23 cellular contexts compared by ENCODE assay signal in genomic region chr3:153078826-153079225, GRCh38.
A peak's percentile ranks its signal among the peaks of the same experiment; 100 is the strongest.
DNase-seq lines count a peak whose midpoint lies in the region; TF ChIP-seq lines count a peak whose summit lies in the region.
"Had no signal": no experiment of that assay in that cellular context is flagged by ENCODE, and none has a peak within 500 bp of the region (broad histone marks: within the 10 kb centered on the region; RNA-seq: fewer than 3 reads in every experiment).

No MANE protein-coding gene starts in this region.

- peaks cover 20% of the 10 kb centered on the region for H3K4me1 Mint-ChIP-seq in endodermal cell

- H2BK12ac ChIP-seq in neuronal stem cell (ENCODE audit: low read length), result no peak overlapping the region

- peak overlapping the region; percentile 52 for H3K9ac ChIP-seq in endodermal cell (ENCODE audit: extremely low read depth, low read length, poor library complexity, severe bottlenecking)
- no peak overlapping the region for H3K9ac ChIP-seq in neuronal stem cell (ENCODE audit: low read depth, low read length, poor library complexity)
- H3K9ac ChIP-seq: BLaER1 treated with 17β-estradiol and CSF1 and Interleukin-3, amounts not matched to agents 10 nM and 100 nM had no signal

- no peak overlapping the region for H3K4me2 ChIP-seq in neuronal stem cell (ENCODE audit: insufficient read depth, low read length, poor library complexity, severe bottlenecking)
- H3K4me2 ChIP-seq: A549; BLaER1 treated with 17β-estradiol and CSF1 and Interleukin-3, amounts not matched to agents 10 nM and 100 nM had no signal

- no peak overlapping the region for H3K4ac ChIP-seq in neuronal stem cell (ENCODE audit: low read length)

- H3K27ac ChIP-seq in WERI-Rb-1 (peak overlapping the region; percentile 64), endodermal cell (ENCODE audit: low read depth, low read length) (no peak overlapping the region), neuronal stem cell (replicated peaks; ENCODE audit: low read length) (no peak overlapping the region)
- H3K27ac ChIP-seq: A549; BLaER1 treated with 17β-estradiol and CSF1 and Interleukin-3, amounts not matched to agents 10 nM and 100 nM had no signal

- H3K36me3 ChIP-seq in WERI-Rb-1 (no peaks in the 10 kb centered on the region), endodermal cell (ENCODE audit: control insufficient read depth, insufficient read depth, low read length) (no peaks in the 10 kb centered on the region), neuronal stem cell (replicated peaks in 1 of 2; ENCODE audit: control insufficient read depth in 2 of 2, insufficient read depth in 2 of 2, low read length in 2 of 2) (no peaks in the 10 kb centered on the region)
- H3K36me3 ChIP-seq: BE2C; BLaER1 treated with 17β-estradiol and CSF1 and Interleukin-3, amounts not matched to agents 10 nM and 100 nM had no signal

- H3K4me1 ChIP-seq in endodermal cell (ENCODE audit: control insufficient read depth, insufficient read depth, low read length) (no peaks in the 10 kb centered on the region), neuronal stem cell (ENCODE audit: control insufficient read depth in 2 of 2, insufficient read depth in 1 of 2, low read depth in 1 of 2, low read length in 2 of 2) (no peaks in the 10 kb centered on the region)
- H3K4me1 ChIP-seq: A549; BE2C; BLaER1 treated with 17β-estradiol and CSF1 and Interleukin-3, amounts not matched to agents 10 nM and 100 nM had no signal

- no peak overlapping the region for H2AFZ ChIP-seq in neuronal stem cell (ENCODE audit: low read length)

- H4K8ac ChIP-seq in neuronal stem cell (ENCODE audit: low read depth, low read length), result no peak overlapping the region

- H3K23ac ChIP-seq in neuronal stem cell (ENCODE audit: low read depth, low read length, poor library complexity), result no peak overlapping the region

- H3K14ac ChIP-seq in neuronal stem cell (ENCODE audit: low read length), result peak overlapping the region; percentile 56

- DNase-seq in NCI-H2107 treated with DMSO at 0.1 percent for 48 hours (lab: John Stamatoyannopoulos, UW; ENCODE audit: unreplicated experiment), result peak; percentile 7
- no peak for DNase-seq in NCI-H2107 (lab: John Stamatoyannopoulos, UW)
- DNase-seq in WERI-Rb-1, result no peak
- peak; percentile 75 for DNase-seq in endodermal cell
- DNase-seq in neuronal stem cell (ENCODE audit: low spot score), result no peak
- DNase-seq in GF-D8 (lab: John Stamatoyannopoulos, UW), result no peak
- DNase-seq in putamen (ENCODE audit: low spot score), result no peak
- DNase-seq in KG1 (lab: John Stamatoyannopoulos, UW), result no peak
- DNase-seq: 8988T; ACHN; AML-193; BE2C; CD4-positive, alpha-beta T cell; CD8-positive, alpha-beta memory T cell; DMS 273 treated with DMSO at 0.1 percent for 48 hours; DND-41; GOT3; H7; HCEC 1CT had no signal

- H2AK5ac ChIP-seq in neuronal stem cell (ENCODE audit: low read depth, low read length), result no peak overlapping the region

- no peak overlapping the region for H2BK15ac ChIP-seq in neuronal stem cell (ENCODE audit: low read length)

- no peak overlapping the region for H2BK120ac ChIP-seq in neuronal stem cell (ENCODE audit: low read depth, low read length)

- no peaks in the 10 kb centered on the region for H3K9me3 ChIP-seq in WERI-Rb-1 (ENCODE audit: severe bottlenecking)
- no peaks in the 10 kb centered on the region for H3K9me3 ChIP-seq in endodermal cell (ENCODE audit: control insufficient read depth, low read length)
- H3K9me3 ChIP-seq in neuronal stem cell (replicated peaks in 1 of 2; ENCODE audit: control insufficient read depth in 2 of 2, insufficient read depth in 1 of 2, low read depth in 1 of 2, low read length in 2 of 2), result no peaks in the 10 kb centered on the region
- H3K9me3 ChIP-seq: A549; BE2C; BLaER1 treated with 17β-estradiol and CSF1 and Interleukin-3, amounts not matched to agents 10 nM and 100 nM had no signal

- no peak for TF ChIP-seq CTCF in WERI-Rb-1 (IDR thresholded peaks at IDR 0.05; ENCODE audit: low read depth, low read length)
- no peak for TF ChIP-seq CTCF in endodermal cell (conservative IDR thresholded peaks at IDR 0.05)

- no peak overlapping the region for H2BK5ac ChIP-seq in neuronal stem cell (ENCODE audit: low read length)

- no peak overlapping the region for H4K91ac ChIP-seq in neuronal stem cell (ENCODE audit: low read depth, low read length, poor library complexity)

- H3K36me3 Mint-ChIP-seq in endodermal cell (ENCODE audit: low read depth), result no peaks in the 10 kb centered on the region
- H3K36me3 Mint-ChIP-seq: CD14-positive monocyte; CD8-positive, alpha-beta memory T cell had no signal

- peak overlapping the region; percentile 90 for H3K27ac Mint-ChIP-seq in endodermal cell
- H3K27ac Mint-ChIP-seq: CD4-positive, alpha-beta T cell had no signal

- 50 to 70% methylated on average over 5 to 7 of the region's 7 CpGs for WGBS in endodermal cell (ENCODE audit: insufficient coverage in 1 of 2, insufficient read length in 1 of 2), 2 experiments
- no CpG with 5 or more reads among the region's 7 CpGs for WGBS in neuronal stem cell (ENCODE audit: extremely low coverage in 2 of 2, insufficient read length in 2 of 2, insufficient replicate concordance in 1 of 2), 2 donors

- H3K9me3 Mint-ChIP-seq in endodermal cell, result peaks cover 5% of the 10 kb centered on the region
- H3K9me3 Mint-ChIP-seq: CD4-positive, alpha-beta T cell; CD8-positive, alpha-beta memory T cell had no signal

- H3K18ac ChIP-seq in neuronal stem cell (ENCODE audit: low read length), result no peak overlapping the region

- H3K4me3 Mint-ChIP-seq in endodermal cell, result no peak overlapping the region
- H3K4me3 Mint-ChIP-seq: CD14-positive monocyte; CD4-positive, alpha-beta T cell; CD8-positive, alpha-beta memory T cell had no signal

- no peak overlapping the region for H3K4me3 ChIP-seq in WERI-Rb-1 (ENCODE audit: low read depth, low read length)
- H3K4me3 ChIP-seq in endodermal cell (ENCODE audit: low read length), result peak overlapping the region; percentile 66
- H3K4me3 ChIP-seq in neuronal stem cell (ENCODE audit: low read length in 2 of 2), result no peak overlapping the region
- H3K4me3 ChIP-seq: A549; BLaER1 treated with 17β-estradiol and CSF1 and Interleukin-3, amounts not matched to agents 10 nM and 100 nM; GM12878 had no signal

- H3K27me3 Mint-ChIP-seq in endodermal cell (ENCODE audit: insufficient read depth), result no peaks in the 10 kb centered on the region
- H3K27me3 Mint-ChIP-seq: CD4-positive, alpha-beta T cell had no signal

- H3K27me3 ChIP-seq in WERI-Rb-1 (ENCODE audit: insufficient read depth, low read depth, severe bottlenecking), result no peaks in the 10 kb centered on the region
- no peaks in the 10 kb centered on the region for H3K27me3 ChIP-seq in endodermal cell (ENCODE audit: control insufficient read depth, insufficient read depth, low read length, poor library complexity, severe bottlenecking)
- no peaks in the 10 kb centered on the region for H3K27me3 ChIP-seq in neuronal stem cell (ENCODE audit: control insufficient read depth in 3 of 3, insufficient read depth in 3 of 3, low read depth in 1 of 3, low read length in 3 of 3)
- H3K27me3 ChIP-seq: BE2C; BLaER1 treated with 17β-estradiol and CSF1 and Interleukin-3, amounts not matched to agents 10 nM and 100 nM had no signal

- no peaks in the 10 kb centered on the region for H3K79me1 ChIP-seq in neuronal stem cell (ENCODE audit: low read depth, low read length)

Comparison
In these comparisons a context has a peak if more than half of its experiments do, and no peak if none do; other contexts are left out.
1. DNase-seq: peak in NCI-H2107 treated with DMSO at 0.1 percent for 48 hours (single experiment) and endodermal cell (single experiment); none in NCI-H2107 (single experiment), WERI-Rb-1 (single experiment), neuronal stem cell (single experiment), GF-D8 (single experiment), putamen (single experiment) and KG1 (single experiment).